ENCODE assay signal across 34 cellular contexts in genomic region chr9:80518441-80518840, GRCh38.
DNase-seq lines count a peak whose midpoint lies in the region; ATAC-seq, FAIRE-seq and TF ChIP-seq lines count a peak whose summit lies in the region.
"Had no signal": no experiment of that assay in that cellular context is flagged by ENCODE, and none has a peak within 500 bp of the region (broad histone marks: within the 10 kb centered on the region; RNA-seq: fewer than 3 reads in every experiment).

No MANE protein-coding gene starts in this region.

- CTCF ChIA-PET in A549 (lab: Yijun Ruan, JAX): interaction anchor here (0.5 to 1.5 kb wide), 2 partner anchors 9 to 1808 kb away, joined by 3 read pairs; no protein-coding TSS in a partner anchor
- CTCF ChIA-PET in HEK293 (lab: Yijun Ruan, JAX): interaction anchor here (0.7 kb wide), 1 partner anchor 78 kb away, joined by 4 read pairs; no protein-coding TSS in a partner anchor
- CTCF ChIA-PET in WTC11 (lab: Charles Lee): no interaction called here

- H3K27ac ChIP-seq in A549 (no peak overlapping the region), HEK293 (ENCODE audit: extremely low read depth, low read depth, low read length) (no peak overlapping the region), aorta (ENCODE audit: low read depth in 1 of 2, low read length in 2 of 2) (no peak overlapping the region)
- H3K27ac ChIP-seq: 22Rv1; BLaER1; BLaER1 treated with 17β-estradiol and CSF1 and Interleukin-3, amounts not matched to agents 10 nM and 100 nM; C4-2B had no signal

- no peak for DNase-seq in A549 (ENCODE audit: low read depth in 1 of 2, low spot score in 1 of 2)
- no peak for DNase-seq in WTC11 (ENCODE audit: low spot score)
- no peak for DNase-seq in NCI-H1105 (lab: John Stamatoyannopoulos, UW)
- DNase-seq in ecto neural progenitor cell (ENCODE audit: low spot score): no peak
- no peak for DNase-seq in aorta
- DNase-seq: 8988T; ACHN; AML-193; BE2C; C1 segment of cervical spinal cord; Caco-2; Calu3; CD4-positive, alpha-beta memory T cell; CD4-positive, alpha-beta T cell; CD4-positive, CD25-positive, alpha-beta regulatory T cell; CD8-positive, alpha-beta memory T cell; CD8-positive, alpha-beta T cell; COR-L47; DMS 273 treated with DMSO at 0.1 percent for 48 hours; DMS153; DMS53; DMS79; DMS79 treated with DMSO at 0.1 percent for 48 hours; DND-41; EL had no signal

- H3K36me3 ChIP-seq in HEK293 (ENCODE audit: control insufficient read depth in 2 of 2, insufficient read depth in 1 of 2, low read length in 2 of 2) (no peaks in the 10 kb centered on the region), aorta (ENCODE audit: control insufficient read depth in 1 of 2, insufficient read depth in 2 of 2, low read length in 1 of 2) (no peaks in the 10 kb centered on the region)
- H3K36me3 ChIP-seq: BE2C; BLaER1; BLaER1 treated with 17β-estradiol and CSF1 and Interleukin-3, amounts not matched to agents 10 nM and 100 nM had no signal

- no peak for TF ChIP-seq RAD21 in A549 (conservative IDR thresholded peaks at IDR 0.05 in 1 of 2, IDR thresholded peaks at IDR 0.05 in 1 of 2)

- intact Hi-C loops in aorta (cut with DNase I): no loop called here

- no peaks in the 10 kb centered on the region for H3K36me3 Mint-ChIP-seq in WTC11
- H3K36me3 Mint-ChIP-seq: CD14-positive monocyte; CD4-positive, alpha-beta memory T cell; CD4-positive, CD25-positive, alpha-beta regulatory T cell; CD8-positive, alpha-beta memory T cell; CD8-positive, alpha-beta T cell had no signal

- TF ChIP-seq CTCF in A549 (IDR thresholded peaks at IDR 0.05) (no peak), HEK293 (tag by site-specific recombination; IDR thresholded peaks at IDR 0.05) (no peak), WTC11 (IDR thresholded peaks at IDR 0.05) (no peak)

- 25% methylated on average over 3 of the region's 3 CpGs for WGBS in A549 (ENCODE audit: missing lambda C conversion rate)
- WGBS in aorta, 2 donors: 97 to 100% methylated on average over 3 of the region's 3 CpGs

- peaks cover 17% of the 10 kb centered on the region for H3K9me3 Mint-ChIP-seq in WTC11

- no peak for TF ChIP-seq EP300 in A549 (IDR thresholded peaks at IDR 0.05)

- H3K27me3 Mint-ChIP-seq in WTC11 (ENCODE audit: low read depth): no peaks in the 10 kb centered on the region
- H3K27me3 Mint-ChIP-seq: B cell; CD4-positive, alpha-beta memory T cell; CD4-positive, alpha-beta T cell; CD4-positive, CD25-positive, alpha-beta regulatory T cell; CD8-positive, alpha-beta memory T cell had no signal

- no peaks in the 10 kb centered on the region for H3K9me3 ChIP-seq in A549
- no peaks in the 10 kb centered on the region for H3K9me3 ChIP-seq in HEK293 (ENCODE audit: control insufficient read depth, insufficient read depth, low read depth, low read length)
- H3K9me3 ChIP-seq in aorta (ENCODE audit: control insufficient read depth, low read length): no peaks in the 10 kb centered on the region
- H3K9me3 ChIP-seq: BE2C, BLaER1, Caco-2 had no signal

- no peak overlapping the region for H3K4me3 ChIP-seq in A549
- no peak overlapping the region for H3K4me3 ChIP-seq in HEK293 (ENCODE audit: low read depth, low read length)
- no peak overlapping the region for H3K4me3 ChIP-seq in aorta (ENCODE audit: low read length in 2 of 2)
- H3K4me3 ChIP-seq: BLaER1; BLaER1 treated with 17β-estradiol and CSF1 and Interleukin-3, amounts not matched to agents 10 nM and 100 nM had no signal

- H3K4me3 Mint-ChIP-seq in WTC11: no peak overlapping the region
- H3K4me3 Mint-ChIP-seq: B cell; CD14-positive monocyte; CD4-positive, alpha-beta memory T cell; CD4-positive, alpha-beta T cell; CD4-positive, CD25-positive, alpha-beta regulatory T cell; CD8-positive, alpha-beta memory T cell; CD8-positive, alpha-beta T cell had no signal

- no peaks in the 10 kb centered on the region for H3K27me3 ChIP-seq in aorta (ENCODE audit: control insufficient read depth in 1 of 2, insufficient read depth in 2 of 2, low read length in 1 of 2)
- H3K27me3 ChIP-seq: BE2C; BLaER1; BLaER1 treated with 17β-estradiol and CSF1 and Interleukin-3, amounts not matched to agents 10 nM and 100 nM had no signal

- no peak for FAIRE-seq in A549 (lab: Jason Lieb, UNC)
- FAIRE-seq: A204.1, D721Med had no signal

- no peak overlapping the region for H3K4me2 ChIP-seq in A549
- H3K4me2 ChIP-seq: BLaER1; BLaER1 treated with 17β-estradiol and CSF1 and Interleukin-3, amounts not matched to agents 10 nM and 100 nM had no signal

- peaks cover 3% of the 10 kb centered on the region; the same call in 1 of the 2 replicates for H3K4me1 Mint-ChIP-seq in WTC11
- H3K4me1 Mint-ChIP-seq: B cell; CD14-positive monocyte; CD4-positive, alpha-beta memory T cell; CD4-positive, CD25-positive, alpha-beta regulatory T cell; CD8-positive, alpha-beta memory T cell had no signal

- ATAC-seq in A549 (no peak), WTC11 (no peak), aorta (ENCODE audit: low FRiP score) (no peak)
- ATAC-seq: CD8-positive, alpha-beta T cell had no signal

- H3K27ac Mint-ChIP-seq in WTC11: no peak overlapping the region
- H3K27ac Mint-ChIP-seq: B cell; CD14-positive monocyte; CD4-positive, alpha-beta T cell; CD4-positive, CD25-positive, alpha-beta regulatory T cell; CD8-positive, alpha-beta memory T cell; CD8-positive, alpha-beta T cell had no signal

- H3K4me1 ChIP-seq in A549 (no peaks in the 10 kb centered on the region), HEK293 (ENCODE audit: control insufficient read depth, insufficient read depth, low read length) (no peaks in the 10 kb centered on the region), aorta (ENCODE audit: control insufficient read depth in 1 of 2, insufficient read depth in 2 of 2, low read length in 2 of 2) (no peaks in the 10 kb centered on the region)
- H3K4me1 ChIP-seq: BE2C; BLaER1; BLaER1 treated with 17β-estradiol and CSF1 and Interleukin-3, amounts not matched to agents 10 nM and 100 nM; Caco-2 had no signal

- TF ChIP-seq POLR2A in A549 (IDR thresholded peaks at IDR 0.05; ENCODE audit: low read length): no peak

- POLR2A ChIA-PET in A549 (lab: Yijun Ruan, JAX): no interaction called here
- POLR2A ChIA-PET in HEK293 (lab: Yijun Ruan, JAX): no interaction called here
- POLR2A ChIA-PET in WTC11 (lab: Charles Lee): no interaction called here

TF ChIP-seq in A549, 52 proteins besides CTCF, POLR2A, EP300 and RAD21:
- TF ChIP-seq ZC3H11A (IDR thresholded peaks at IDR 0.05): peak; percentile 59
- no peak for TF ChIP-seq JUN (IDR thresholded peaks at IDR 0.05)

TF ChIP-seq in HEK293, 187 proteins besides CTCF, POLR2A, EP300 and RAD21 (continues in another document):
- TF ChIP-seq ZNF10 (tag by site-specific recombination; IDR thresholded peaks at IDR 0.05) (no peak), ZNF596 (tag by site-specific recombination; IDR thresholded peaks at IDR 0.05) (no peak), ZNF785 (tag by site-specific recombination; IDR thresholded peaks at IDR 0.05) (no peak), ZNF2 (tag by site-specific recombination; IDR thresholded peaks at IDR 0.05) (no peak), KLF1 (tag by site-specific recombination; IDR thresholded peaks at IDR 0.05) (no peak), ZNF580 (tag by site-specific recombination; IDR thresholded peaks at IDR 0.05) (0 out of 2 replicates have a peak, but pooled peaks have one; percentile 42), ZNF239 (tag by site-specific recombination; IDR thresholded peaks at IDR 0.05) (no peak), MYNN (tag by site-specific recombination; IDR thresholded peaks at IDR 0.05; ENCODE audit: borderline replicate concordance) (no peak)

TF ChIP-seq in WTC11, 78 proteins besides CTCF, POLR2A, EP300 and RAD21:
- TF ChIP-seq ZMAT4 (CRISPR knock-in tag; IDR thresholded peaks at IDR 0.05): no peak
- no peak for TF ChIP-seq ZBTB21 (CRISPR knock-in tag; IDR thresholded peaks at IDR 0.05; ENCODE audit: borderline replicate concordance)
- peak; percentile 96 for TF ChIP-seq HMGA2 (CRISPR knock-in tag; IDR thresholded peaks at IDR 0.05)
- no peak for TF ChIP-seq ZNF416 (CRISPR knock-in tag; IDR thresholded peaks at IDR 0.05)
- TF ChIP-seq NR2C2 (CRISPR knock-in tag; IDR thresholded peaks at IDR 0.05): no peak
- TF ChIP-seq RORB (CRISPR knock-in tag; IDR thresholded peaks at IDR 0.05): no peak
- no peak for TF ChIP-seq NFATC4 (CRISPR knock-in tag; IDR thresholded peaks at IDR 0.05)
